In genomic region chr10:12631216-12631615, GRCh38 we compare ENCODE assay signal across 15 cellular contexts.
DNase-seq lines count a peak whose midpoint lies in the region; TF ChIP-seq lines count a peak whose summit lies in the region.
"Had no signal": no experiment of that assay in that cellular context is flagged by ENCODE, and none has a peak within 500 bp of the region (broad histone marks: within the 10 kb centered on the region; RNA-seq: fewer than 3 reads in every experiment).

No MANE protein-coding gene starts in this region.

- H3K36me3 ChIP-seq in GM23248 (ENCODE audit: low read depth): no peaks in the 10 kb centered on the region
- no peaks in the 10 kb centered on the region for H3K36me3 ChIP-seq in adipocyte (ENCODE audit: control insufficient read depth, insufficient read depth, low read length, severe bottlenecking)
- no peaks in the 10 kb centered on the region for H3K36me3 ChIP-seq in hepatocyte (replicated peaks; ENCODE audit: insufficient read depth, low read depth)
- H3K36me3 ChIP-seq in OCI-LY7 (ENCODE audit: insufficient read depth, low read length): no peaks in the 10 kb centered on the region
- H3K36me3 ChIP-seq: tibial nerve had no signal

- H3K27me3 ChIP-seq in GM23248 (replicated peaks; ENCODE audit: insufficient read depth) (no peaks in the 10 kb centered on the region), adipocyte (replicated peaks; ENCODE audit: control insufficient read depth, insufficient read depth, low read length) (no peaks in the 10 kb centered on the region), hepatocyte (no peaks in the 10 kb centered on the region)
- H3K27me3 ChIP-seq: tibial nerve had no signal

- H3F3A ChIP-seq in GM23248 (ENCODE audit: insufficient read depth): no peaks in the 10 kb centered on the region

- no peaks in the 10 kb centered on the region for H3K4me1 ChIP-seq in GM23248 (ENCODE audit: insufficient read depth)
- H3K4me1 ChIP-seq in adipocyte (ENCODE audit: control insufficient read depth, insufficient read depth, low read length): no peaks in the 10 kb centered on the region
- H3K4me1 ChIP-seq in hepatocyte (ENCODE audit: insufficient read depth): peaks cover 14% of the 10 kb centered on the region
- H3K4me1 ChIP-seq in OCI-LY7 (ENCODE audit: insufficient read depth, low read length, poor library complexity, severe bottlenecking): no peaks in the 10 kb centered on the region

- H3K9me3 Mint-ChIP-seq in activated CD4-positive, alpha-beta memory T cell treated with anti-CD3 and anti-CD28 coated beads, Interleukin-2, amount 10 ng/mL, durations not matched to agents 7 days and 5 days: no peaks in the 10 kb centered on the region
- H3K9me3 Mint-ChIP-seq in CD14-positive monocyte: peaks cover 0 to 3% (median 0%) of the 10 kb centered on the region in 7 donors
- H3K9me3 Mint-ChIP-seq: activated naive CD4-positive, alpha-beta T cell treated with anti-CD3 and anti-CD28 coated beads for 36 hours; IgD-negative memory B cell; immature natural killer cell had no signal

- H3K79me2 ChIP-seq in GM23248 (ENCODE audit: insufficient read depth): no peaks in the 10 kb centered on the region
- H3K79me2 ChIP-seq in hepatocyte: no peaks in the 10 kb centered on the region
- no peaks in the 10 kb centered on the region for H3K79me2 ChIP-seq in OCI-LY7 (ENCODE audit: insufficient read depth, low read depth, low read length)

- CTCF ChIA-PET in OCI-LY7 (lab: Charles Lee; ENCODE audit: unreplicated experiment): interaction anchor here (0.6 kb wide), 1 partner anchor 600 kb away, joined by 5 read pairs; no protein-coding TSS in a partner anchor
- CTCF ChIA-PET in activated CD4-positive, alpha-beta memory T cell treated with anti-CD3 and anti-CD28 coated beads, Interleukin-2, amount 10 ng/mL, durations not matched to agents 7 days and 5 days (lab: Charles Lee): no interaction called here

- no peak overlapping the region for H3K9ac ChIP-seq in GM23248
- H3K9ac ChIP-seq in adipocyte (ENCODE audit: low read length): no peak overlapping the region

- no peak overlapping the region for H2AFZ ChIP-seq in GM23248
- H2AFZ ChIP-seq in hepatocyte: no peak overlapping the region
- H2AFZ ChIP-seq in OCI-LY7 (ENCODE audit: low read length): no peak overlapping the region
- H2AFZ ChIP-seq: GM23338 had no signal

- intact Hi-C loops in OCI-LY7 (cut with micrococcal nuclease; ENCODE audit: unreplicated experiment): no loop called here
- intact Hi-C loops in CD14-positive monocyte (cut with micrococcal nuclease): no loop called here

- H3K9me3 ChIP-seq in GM23248 (ENCODE audit: low read depth) (no peaks in the 10 kb centered on the region), adipocyte (ENCODE audit: control insufficient read depth, low read length) (peaks cover 10% of the 10 kb centered on the region), hepatocyte (ENCODE audit: low read depth) (no peaks in the 10 kb centered on the region), OCI-LY7 (ENCODE audit: low read length) (no peaks in the 10 kb centered on the region)
- H3K9me3 ChIP-seq: tibial nerve had no signal

- H3K9me2 ChIP-seq in GM23248 (ENCODE audit: insufficient read depth): no peaks in the 10 kb centered on the region
- no peaks in the 10 kb centered on the region for H3K9me2 ChIP-seq in hepatocyte (replicated peaks; ENCODE audit: insufficient read depth)
- no peaks in the 10 kb centered on the region for H3K9me2 ChIP-seq in OCI-LY7 (ENCODE audit: insufficient read depth, low read length)

- H3K27me3 Mint-ChIP-seq in activated CD4-positive, alpha-beta memory T cell treated with anti-CD3 and anti-CD28 coated beads, Interleukin-2, amount 10 ng/mL, durations not matched to agents 7 days and 5 days: no peaks in the 10 kb centered on the region
- peaks cover 0 to 2% (median 0%) of the 10 kb centered on the region in 3 donors for H3K27me3 Mint-ChIP-seq in CD14-positive monocyte (ENCODE audit: low read depth in 3 of 3)
- H3K27me3 Mint-ChIP-seq: IgD-negative memory B cell had no signal

- POLR2A ChIA-PET in OCI-LY7 (lab: Charles Lee): no interaction called here
- POLR2A ChIA-PET in activated CD4-positive, alpha-beta memory T cell treated with anti-CD3 and anti-CD28 coated beads, Interleukin-2, amount 10 ng/mL, durations not matched to agents 7 days and 5 days (lab: Charles Lee): no interaction called here

- H4K20me1 ChIP-seq in GM23248 (ENCODE audit: insufficient read depth): no peaks in the 10 kb centered on the region
- no peaks in the 10 kb centered on the region for H4K20me1 ChIP-seq in hepatocyte (ENCODE audit: insufficient read depth, poor library complexity, severe bottlenecking)
- no peaks in the 10 kb centered on the region for H4K20me1 ChIP-seq in OCI-LY7 (ENCODE audit: insufficient read depth, low read length)

- H3K4me3 Mint-ChIP-seq in activated CD4-positive, alpha-beta memory T cell treated with anti-CD3 and anti-CD28 coated beads, Interleukin-2, amount 10 ng/mL, durations not matched to agents 7 days and 5 days: no peak overlapping the region
- H3K4me3 Mint-ChIP-seq in CD14-positive monocyte: no peak overlapping the region
- H3K4me3 Mint-ChIP-seq: activated naive CD4-positive, alpha-beta T cell treated with anti-CD3 and anti-CD28 coated beads for 36 hours; GM23338; IgD-negative memory B cell; immature natural killer cell had no signal

- H3K27ac ChIP-seq in GM23248: no peak overlapping the region
- H3K27ac ChIP-seq in hepatocyte: peak overlapping the region; percentile 90
- no peak overlapping the region for H3K27ac ChIP-seq in OCI-LY7 (ENCODE audit: low read depth, low read length, poor library complexity, severe bottlenecking)
- H3K27ac ChIP-seq: tibial nerve had no signal

- TF ChIP-seq CTCF in hepatocyte (IDR thresholded peaks at IDR 0.05; ENCODE audit: poor library complexity) (no peak), OCI-LY7 (conservative IDR thresholded peaks at IDR 0.05; ENCODE audit: low read length) (no peak), CD14-positive monocyte (IDR thresholded peaks at IDR 0.05) (no peak)

- no TSS peak for BruUV-seq in OCI-LY7 (replicated peaks; lab: Mats Ljungman, UMichigan)

- peak; percentile 38 for DNase-seq in A172 (ENCODE audit: low spot score)
- DNase-seq in GM23248: peak; percentile 5
- peak; percentile 14 for DNase-seq in adipocyte (ENCODE audit: low read depth)
- DNase-seq in hepatocyte (ENCODE audit: low spot score): peak; percentile 62
- DNase-seq in OCI-LY7 (ENCODE audit: low spot score): no peak
- no peak for DNase-seq in activated CD4-positive, alpha-beta memory T cell treated with anti-CD3 and anti-CD28 coated beads, Interleukin-2, amount 10 ng/mL, durations not matched to agents 7 days and 5 days
- no peak for DNase-seq in CD14-positive monocyte (ENCODE audit: low spot score)
- no peak for DNase-seq in amniotic stem cell (lab: John Stamatoyannopoulos, UW)
- DNase-seq: activated CD8-positive, alpha-beta memory T cell treated with anti-CD3 and anti-CD28 coated beads, Interleukin-2, amount 50 U/mL, for 4 hours; activated naive CD4-positive, alpha-beta T cell treated with anti-CD3 and anti-CD28 coated beads for 36 hours; immature natural killer cell; mesendoderm had no signal

- no peaks in the 10 kb centered on the region for H3K36me3 Mint-ChIP-seq in activated CD4-positive, alpha-beta memory T cell treated with anti-CD3 and anti-CD28 coated beads, Interleukin-2, amount 10 ng/mL, durations not matched to agents 7 days and 5 days (ENCODE audit: low read depth)
- H3K36me3 Mint-ChIP-seq in CD14-positive monocyte: peaks cover 0 to 2% of the 10 kb centered on the region in 2 donors

- WGBS in GM23248 (ENCODE audit: low coverage in 1 of 2, low lambda C conversion rate in 2 of 2, missing lambda C conversion rate in 2 of 2), 2 experiments: 59 to 66% methylated on average over 3 of the region's 3 CpGs
- WGBS in hepatocyte (ENCODE audit: low lambda C conversion rate, missing lambda C conversion rate): 66% methylated on average over 3 of the region's 3 CpGs

- no peak overlapping the region for H3K4me3 ChIP-seq in GM23248
- no peak overlapping the region for H3K4me3 ChIP-seq in adipocyte (ENCODE audit: low read length)
- H3K4me3 ChIP-seq in hepatocyte: no peak overlapping the region
- H3K4me3 ChIP-seq in OCI-LY7 (ENCODE audit: low read depth, low read length, poor library complexity, severe bottlenecking): no peak overlapping the region
- H3K4me3 ChIP-seq: GM23338, tibial nerve had no signal

- no peak overlapping the region for H3K4me2 ChIP-seq in GM23248 (ENCODE audit: unreplicated experiment)
- peak overlapping the region; percentile 55 for H3K4me2 ChIP-seq in hepatocyte
- H3K4me2 ChIP-seq in OCI-LY7 (ENCODE audit: low read length): no peak overlapping the region
- H3K4me2 ChIP-seq: GM23338 had no signal

- no peak overlapping the region for H3K27ac Mint-ChIP-seq in activated CD4-positive, alpha-beta memory T cell treated with anti-CD3 and anti-CD28 coated beads, Interleukin-2, amount 10 ng/mL, durations not matched to agents 7 days and 5 days
- no peak overlapping the region for H3K27ac Mint-ChIP-seq in CD14-positive monocyte
- H3K27ac Mint-ChIP-seq: activated naive CD4-positive, alpha-beta T cell treated with anti-CD3 and anti-CD28 coated beads for 36 hours; GM23338; IgD-negative memory B cell; immature natural killer cell had no signal

- in situ Hi-C loops in GM23248 (cut with MboI): no loop called here

- peaks cover 34% of the 10 kb centered on the region for H3K4me1 Mint-ChIP-seq in activated CD4-positive, alpha-beta memory T cell treated with anti-CD3 and anti-CD28 coated beads, Interleukin-2, amount 10 ng/mL, durations not matched to agents 7 days and 5 days
- peaks cover 6% of the 10 kb centered on the region for H3K4me1 Mint-ChIP-seq in CD14-positive monocyte

Comparison
In these comparisons a context has a peak if more than half of its experiments do, and no peak if none do; other contexts are left out.
1. DNase-seq: peak in A172 (single experiment), GM23248 (single experiment), adipocyte (single experiment) and hepatocyte (single experiment); none in OCI-LY7 (single experiment), activated CD4-positive, alpha-beta memory T cell treated with anti-CD3 and anti-CD28 coated beads, Interleukin-2, amount 10 ng/mL, durations not matched to agents 7 days and 5 days (single experiment), CD14-positive monocyte (single experiment) and amniotic stem cell (single experiment).